7 cellular contexts compared by ENCODE assay signal in genomic region chr16:643050-643368, GRCh38. TPM values are rescaled to one million over a fixed set of nuclear protein-coding genes. Genes with fewer than 3 reads are reported as not detected.
DNase-seq lines count a peak whose midpoint lies in the region; ATAC-seq and TF ChIP-seq lines count a peak whose summit lies in the region.

No MANE protein-coding gene starts in this region.

- H3K18ac ChIP-seq in H9 (ENCODE audit: insufficient read length, low read depth, low read length) = no peak overlapping the region

- CTCF ChIA-PET in activated B cell treated with CpG ODN at 0.5 μM for 24 hours (lab: Charles Lee) = no interaction called here

- peaks cover 13% of the 10 kb centered on the region for H3F3A ChIP-seq in smooth muscle cell (ENCODE audit: low read depth)

- H2AK5ac ChIP-seq in H9 (ENCODE audit: insufficient read length, low read length) = no peak overlapping the region

- H3K9ac ChIP-seq in H9 (ENCODE audit: extremely low read depth, insufficient read length, low read length) (no peak overlapping the region), iPS-15b (ENCODE audit: low read depth, low read length) (peak overlapping the region; percentile 83), smooth muscle cell (ENCODE audit: low read depth) (no peak overlapping the region)

- H3K4me1 ChIP-seq in H9 (ENCODE audit: insufficient read depth, low read length) (no peaks in the 10 kb centered on the region; the same call in 1 of the 2 replicates), iPS-15b (ENCODE audit: control insufficient read depth, insufficient read depth, low read length) (peaks cover 2% of the 10 kb centered on the region), smooth muscle cell (ENCODE audit: low read depth) (peaks cover 9% of the 10 kb centered on the region)

- no peaks in the 10 kb centered on the region for H3K9me3 ChIP-seq in H9 (ENCODE audit: control insufficient read depth, low read depth, low read length)
- no peaks in the 10 kb centered on the region for H3K9me3 ChIP-seq in iPS-15b (ENCODE audit: control insufficient read depth, insufficient read depth, low read length)
- no peaks in the 10 kb centered on the region for H3K9me3 ChIP-seq in smooth muscle cell (replicated peaks; ENCODE audit: low read depth)

- H3K56ac ChIP-seq in H9 (ENCODE audit: insufficient read length, low read depth, low read length) = no peak overlapping the region

- H3K4me1 Mint-ChIP-seq in H9 = peaks cover 7 to 21% of the 10 kb centered on the region in 2 experiments
- peaks cover 35% of the 10 kb centered on the region for H3K4me1 Mint-ChIP-seq in activated B cell treated with CpG ODN at 0.5 μM for 24 hours

- H3K4me3 Mint-ChIP-seq in H9 (peak overlapping the region; percentile 68 to 77), activated B cell treated with CpG ODN at 0.5 μM for 24 hours (peak overlapping the region; percentile 71)

- H3K14ac ChIP-seq in H9 (ENCODE audit: insufficient read depth, low read length) = no peak overlapping the region

- DNase-seq in H9 (no peak), activated B cell treated with CpG ODN at 0.5 μM for 24 hours (no peak), smooth muscle cell (lab: John Stamatoyannopoulos, UW; ENCODE audit: unreplicated experiment) (no peak), putamen (ENCODE audit: low spot score) (no peak), DMS114 treated with DMSO at 0.1 percent for 48 hours (lab: John Stamatoyannopoulos, UW; ENCODE audit: unreplicated experiment) (no peak)

- no peak overlapping the region for H3K23ac ChIP-seq in H9 (ENCODE audit: insufficient read length, low read depth, low read length)

- intact Hi-C loops in activated B cell treated with CpG ODN at 0.5 μM for 24 hours (cut with micrococcal nuclease) = no loop called here

- H3K4me2 ChIP-seq in H9 (ENCODE audit: insufficient read depth, insufficient read length, low read length) = peak overlapping the region; percentile 55
- H3K4me2 ChIP-seq in smooth muscle cell = peak overlapping the region; percentile 97

- H3K23me2 ChIP-seq in H9 (ENCODE audit: insufficient read length, low read depth, low read length, poor library complexity, severe bottlenecking) = peaks cover 6% of the 10 kb centered on the region

- H2BK12ac ChIP-seq in H9 (ENCODE audit: insufficient read length, low read depth, low read length) = no peak overlapping the region

- H2BK20ac ChIP-seq in H9 (ENCODE audit: low read depth, low read length, poor library complexity, severe bottlenecking) = no peak overlapping the region

- H3T11ph ChIP-seq in H9 (ENCODE audit: low read length) = no peak overlapping the region

- H3K27ac Mint-ChIP-seq in H9 = no peak overlapping the region
- H3K27ac Mint-ChIP-seq in activated B cell treated with CpG ODN at 0.5 μM for 24 hours = peak overlapping the region; percentile 46

- TF ChIP-seq CTCF in H9 (conservative IDR thresholded peaks at IDR 0.05) (no peak), activated B cell treated with CpG ODN at 0.5 μM for 24 hours (IDR thresholded peaks at IDR 0.05) (no peak), smooth muscle cell (IDR thresholded peaks at IDR 0.05; ENCODE audit: borderline replicate concordance, insufficient read depth, poor library complexity, severe bottlenecking) (no peak)

- H2BK5ac ChIP-seq in H9 (ENCODE audit: insufficient read length, low read length) = no peak overlapping the region

- H3K4me3 ChIP-seq in iPS-15b (ENCODE audit: low read depth, low read length) = peak overlapping the region; percentile 68
- peak overlapping the region; percentile 83 for H3K4me3 ChIP-seq in smooth muscle cell

- no peaks in the 10 kb centered on the region for H3K9me3 Mint-ChIP-seq in H9
- H3K9me3 Mint-ChIP-seq in activated B cell treated with CpG ODN at 0.5 μM for 24 hours = no peaks in the 10 kb centered on the region

- no CpG with 5 or more reads among the region's 13 CpGs for WGBS in H9 (ENCODE audit: extremely low coverage, insufficient read length, low lambda C conversion rate)
- WGBS in smooth muscle cell (ENCODE audit: low lambda C conversion rate) = 92% methylated on average over 13 of the region's 13 CpGs

- no peaks in the 10 kb centered on the region for H3K27me3 ChIP-seq in H9 (ENCODE audit: insufficient read depth, low read length)
- H3K27me3 ChIP-seq in iPS-15b (ENCODE audit: control insufficient read depth, insufficient read depth, low read length) = no peaks in the 10 kb centered on the region
- H3K27me3 ChIP-seq in smooth muscle cell (ENCODE audit: low read depth) = no peaks in the 10 kb centered on the region

- no peak for ATAC-seq in activated B cell treated with CpG ODN at 0.5 μM for 24 hours (ENCODE audit: low read depth)
- no peak for ATAC-seq in HG03432 (IDR thresholded peaks at IDR 0.05; ENCODE audit: unreplicated experiment)

- H3K79me2 ChIP-seq in H9 (ENCODE audit: insufficient read depth, low read length) (no peaks in the 10 kb centered on the region), smooth muscle cell (ENCODE audit: low read depth) (peaks cover 10% of the 10 kb centered on the region)

- H2AFZ ChIP-seq in H9 (ENCODE audit: low read length) (no peak overlapping the region), smooth muscle cell (ENCODE audit: low read depth) (no peak overlapping the region)

- no peaks in the 10 kb centered on the region for H3K36me3 ChIP-seq in iPS-15b (ENCODE audit: control insufficient read depth, insufficient read depth, low read length)
- no peaks in the 10 kb centered on the region for H3K36me3 ChIP-seq in smooth muscle cell (ENCODE audit: low read depth)

- H4K91ac ChIP-seq in H9 (ENCODE audit: insufficient read length, low read depth, low read length) = no peak overlapping the region

- no peaks in the 10 kb centered on the region; the same call in 1 of the 2 replicates for H3K27me3 Mint-ChIP-seq in H9 (ENCODE audit: low read depth)
- H3K27me3 Mint-ChIP-seq in activated B cell treated with CpG ODN at 0.5 μM for 24 hours = no peaks in the 10 kb centered on the region

- H2BK15ac ChIP-seq in H9 (ENCODE audit: low read depth, low read length) = no peak overlapping the region

- H2BK120ac ChIP-seq in H9 (ENCODE audit: low read depth, low read length, poor library complexity, severe bottlenecking) = no peak overlapping the region

- no peak overlapping the region for H3K4ac ChIP-seq in H9 (ENCODE audit: low read depth, low read length)

- H3K27ac ChIP-seq in H9 (ENCODE audit: insufficient read length, low read depth, low read length) (no peak overlapping the region), smooth muscle cell (ENCODE audit: low read depth) (no peak overlapping the region)

- H3K36me3 Mint-ChIP-seq in H9 (ENCODE audit: insufficient read depth in 1 of 3, low read depth in 3 of 3) (peaks cover 2 to 15% (median 4%) of the 10 kb centered on the region in 3 experiments; a peak in 4 of 7 replicates), activated B cell treated with CpG ODN at 0.5 μM for 24 hours (ENCODE audit: low read depth) (no peaks in the 10 kb centered on the region)

- no peak overlapping the region for H4K8ac ChIP-seq in H9 (replicated peaks; ENCODE audit: insufficient read length, low read depth, low read length)

- POLR2A ChIA-PET in activated B cell treated with CpG ODN at 0.5 μM for 24 hours (lab: Charles Lee) = interaction anchor here (1.0 to 1.2 kb wide), 2 partner anchors 78 to 116 kb away, joined by 3 read pairs; partner anchors contain the start of genes ANTKMT and CAPN15

- H4K20me1 ChIP-seq in H9 (ENCODE audit: control insufficient read depth, insufficient read depth, insufficient read length) = no peaks in the 10 kb centered on the region
- no peaks in the 10 kb centered on the region for H4K20me1 ChIP-seq in smooth muscle cell (ENCODE audit: low read depth)

- H3K79me1 ChIP-seq in H9 (ENCODE audit: insufficient read depth, low read depth, low read length, poor library complexity, severe bottlenecking) = no peaks in the 10 kb centered on the region

- no peak overlapping the region for H4K5ac ChIP-seq in H9 (ENCODE audit: insufficient read length, low read depth, low read length)

RNA-seq across cellular contexts. Expression of gene MCRIP2, which starts 1.4 kb away (rescaled TPM):
- total RNA-seq in H9 (2021) (50.5 and 52.5 TPM in 2 replicates), activated B cell treated with CpG ODN at 0.5 μM for 24 hours (29.4 and 38.9 TPM in 2 replicates), smooth muscle cell (7.7 and 11.9 TPM in 2 replicates)
- polyA plus RNA-seq in smooth muscle cell = 34.7 and 45.8 TPM in 2 replicates

RNA-seq across cellular contexts. Expression of gene WDR90, which starts 6.2 kb away (rescaled TPM):
- total RNA-seq in H9 (2021) = 61.8 and 68.2 TPM in 2 replicates
- 24.8 and 33.7 TPM in 2 replicates for total RNA-seq in activated B cell treated with CpG ODN at 0.5 μM for 24 hours
- 6.8 and 8.4 TPM in 2 replicates for total RNA-seq in smooth muscle cell
- 10.4 and 24.6 TPM in 2 replicates for polyA plus RNA-seq in smooth muscle cell

RNA-seq across cellular contexts. Expression of gene METTL26, which starts 6.9 kb away (rescaled TPM):
- 108 and 109 TPM in 2 replicates for total RNA-seq in H9 (2021)
- 48.7 and 49.9 TPM in 2 replicates for total RNA-seq in activated B cell treated with CpG ODN at 0.5 μM for 24 hours
- 134 and 158 TPM in 2 replicates for total RNA-seq in smooth muscle cell
- polyA plus RNA-seq in smooth muscle cell = 227 and 238 TPM in 2 replicates

RNA-seq across cellular contexts. Expression of gene WFIKKN1, which starts 12.2 kb away (rescaled TPM):
- 8.3 and 8.7 TPM in 2 replicates for total RNA-seq in H9 (2021)
- 0.42 and 0.47 TPM in 2 replicates for total RNA-seq in activated B cell treated with CpG ODN at 0.5 μM for 24 hours
- total RNA-seq in smooth muscle cell = 1.5 TPM in 1 of 2 replicates, not detected in the other
- 0.77 and 0.83 TPM in 2 replicates for polyA plus RNA-seq in smooth muscle cell

RNA-seq across cellular contexts. Expression of gene RHOT2, which starts 24.9 kb away (rescaled TPM):
- 206 and 210 TPM in 2 replicates for total RNA-seq in H9 (2021)
- 141 and 170 TPM in 2 replicates for total RNA-seq in activated B cell treated with CpG ODN at 0.5 μM for 24 hours
- total RNA-seq in smooth muscle cell = 41.4 and 44.5 TPM in 2 replicates
- polyA plus RNA-seq in smooth muscle cell = 148 and 152 TPM in 2 replicates
